ENCODE assay signal across 6 cellular contexts in the genomic region with DNA sequence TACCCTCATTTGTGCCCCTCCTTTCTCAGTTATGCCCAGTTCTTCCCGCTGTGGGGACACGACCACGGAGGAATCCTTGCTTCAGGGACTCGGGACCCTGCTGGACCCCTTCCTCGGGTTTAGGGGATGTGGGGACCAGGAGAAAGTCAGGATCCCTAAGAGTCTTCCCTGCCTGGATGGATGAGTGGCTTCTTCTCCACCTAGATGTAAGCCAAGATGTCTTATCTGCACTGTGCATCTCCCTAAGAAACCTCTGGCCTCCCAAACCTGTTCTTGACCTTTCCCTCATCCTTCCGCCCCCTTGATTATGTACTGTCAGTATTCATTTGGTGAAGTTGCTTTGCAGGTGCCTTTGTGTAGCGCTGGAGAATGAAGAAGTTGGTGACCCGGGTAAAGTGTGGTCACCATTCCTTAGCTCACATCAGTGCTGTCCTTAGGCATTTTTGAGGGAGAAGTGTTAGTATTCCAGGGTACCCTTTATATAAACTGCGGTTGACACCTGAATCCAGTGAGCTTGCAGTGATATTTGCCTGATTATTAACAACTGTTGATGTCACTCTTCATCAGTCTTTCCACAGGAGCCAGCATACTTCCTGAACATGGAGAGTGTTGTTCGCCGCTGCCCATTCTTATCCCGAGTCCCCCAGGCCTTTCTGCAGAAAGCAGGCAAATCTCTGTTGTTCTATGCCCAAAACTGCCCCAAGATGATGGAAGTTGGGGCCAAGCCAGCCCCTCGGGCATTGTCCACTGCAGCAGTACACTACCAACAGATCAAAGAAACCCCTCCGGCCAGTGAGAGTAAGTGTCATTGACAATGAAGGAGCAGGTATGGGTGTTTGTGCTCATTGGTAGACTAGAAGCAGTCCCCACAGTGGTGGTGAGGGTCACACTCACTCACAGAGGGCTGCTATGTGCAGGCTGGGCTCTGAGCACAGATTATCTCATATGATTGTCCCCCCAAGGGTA. TPM values are rescaled to one million over a fixed set of nuclear protein-coding genes. Genes with fewer than 3 reads are reported as not detected.
A peak's percentile ranks its signal among the peaks of the same experiment; 100 is the strongest.
DNase-seq lines count a peak whose midpoint lies in the region; ATAC-seq and TF ChIP-seq lines count a peak whose summit lies in the region.

No MANE protein-coding gene starts in this region.

- peak overlapping the region; percentile 77 to 86 for H3K4me3 ChIP-seq in tibial artery

- no peak for TF ChIP-seq CTCF in foreskin keratinocyte (conservative IDR thresholded peaks at IDR 0.05)
- no peak for TF ChIP-seq CTCF in tibial artery (IDR thresholded peaks at IDR 0.05)

- H3K9me3 Mint-ChIP-seq in activated T-cell treated with anti-CD3 and anti-CD28 coated beads, Interleukin-2, amount 50 U/mL, for 4 hours, result no peaks in the 10 kb centered on the region

- H3K27me3 ChIP-seq in foreskin keratinocyte (no peaks in the 10 kb centered on the region), tibial artery (no peaks in the 10 kb centered on the region)

- no peak for ATAC-seq in activated T-cell treated with anti-CD3 and anti-CD28 coated beads, Interleukin-2, amount 50 U/mL, for 4 hours
- ATAC-seq in foreskin keratinocyte, result no peak
- ATAC-seq in HG03175 (IDR thresholded peaks at IDR 0.05; ENCODE audit: unreplicated experiment), result no peak

- peaks cover 48% of the 10 kb centered on the region for H3K4me1 Mint-ChIP-seq in activated T-cell treated with anti-CD3 and anti-CD28 coated beads, Interleukin-2, amount 50 U/mL, for 4 hours (ENCODE audit: low read depth)

- H3K9me3 ChIP-seq in tibial artery, result no peaks in the 10 kb centered on the region

- no peak for DNase-seq in activated T-cell treated with anti-CD3 and anti-CD28 coated beads, Interleukin-2, amount 50 U/mL, for 4 hours
- DNase-seq in activated T-cell treated with anti-CD3 and anti-CD28 coated beads for 4 hours (no peak), foreskin keratinocyte (no peak), tibial artery (no peak), NCI-H526 (lab: John Stamatoyannopoulos, UW) (no peak)

- peaks cover 27% of the 10 kb centered on the region for H3K36me3 Mint-ChIP-seq in activated T-cell treated with anti-CD3 and anti-CD28 coated beads, Interleukin-2, amount 50 U/mL, for 4 hours (ENCODE audit: insufficient read depth)

- H3K4me1 ChIP-seq in foreskin keratinocyte (peaks cover 9% of the 10 kb centered on the region), tibial artery (peaks cover 4 to 36% (median 22%) of the 10 kb centered on the region in 4 donors)

- H3K4me3 Mint-ChIP-seq in activated T-cell treated with anti-CD3 and anti-CD28 coated beads, Interleukin-2, amount 50 U/mL, for 4 hours, result peak overlapping the region; percentile 97

- no peaks in the 10 kb centered on the region for H3K27me3 Mint-ChIP-seq in activated T-cell treated with anti-CD3 and anti-CD28 coated beads, Interleukin-2, amount 50 U/mL, for 4 hours (ENCODE audit: low read depth)

- H3K27ac ChIP-seq in foreskin keratinocyte, result peak overlapping the region; percentile 56
- H3K27ac ChIP-seq in tibial artery, result peak overlapping the region; percentile 75 to 81

- H3K36me3 ChIP-seq in tibial artery, result peaks cover 16 to 26% (median 20%) of the 10 kb centered on the region in 3 donors

- intact Hi-C loops in tibial artery (cut with DNase I; ENCODE audit: low total_unique reads), result no loop called here

RNA-seq across cellular contexts. Expression of a gene that starts 1.0 kb away (rescaled TPM):
- 10 to 100 TPM; 61.8 to 70.9 (median 66.2) TPM for total RNA-seq in activated T-cell treated with anti-CD3 and anti-CD28 coated beads, Interleukin-2, amount 50 U/mL, for 4 hours
- total RNA-seq in foreskin keratinocyte, result 57.7 and 67.5 TPM in 2 replicates
- polyA plus RNA-seq in foreskin keratinocyte, result 48.9 and 52.6 TPM in 2 replicates

RNA-seq across cellular contexts. Expression of a gene that starts 26.5 kb away (rescaled TPM):
- under 1 TPM in 1 of 3 donors, not detected in 2; 0.18 TPM for total RNA-seq in activated T-cell treated with anti-CD3 and anti-CD28 coated beads, Interleukin-2, amount 50 U/mL, for 4 hours
- total RNA-seq in foreskin keratinocyte, result not detected in 2 replicates
- not detected in 2 replicates for polyA plus RNA-seq in foreskin keratinocyte

RNA-seq across cellular contexts. Expression of a gene that starts 40.0 kb away (rescaled TPM):
- 10 to 100 TPM; 69.7 to 76.5 (median 72.8) TPM for total RNA-seq in activated T-cell treated with anti-CD3 and anti-CD28 coated beads, Interleukin-2, amount 50 U/mL, for 4 hours
- 96.6 and 107 TPM in 2 replicates for total RNA-seq in foreskin keratinocyte
- polyA plus RNA-seq in foreskin keratinocyte, result 125 and 141 TPM in 2 replicates

RNA-seq across cellular contexts. Expression of a gene that starts 44.7 kb away (rescaled TPM):
- 10 to 100 TPM in 2 of 3 donors, 1 to 10 TPM in 1; 9.7 to 14.3 (median 11.7) TPM for total RNA-seq in activated T-cell treated with anti-CD3 and anti-CD28 coated beads, Interleukin-2, amount 50 U/mL, for 4 hours
- total RNA-seq in foreskin keratinocyte, result 21.9 and 26.6 TPM in 2 replicates
- polyA plus RNA-seq in foreskin keratinocyte, result 29.6 and 36.5 TPM in 2 replicates

RNA-seq across cellular contexts. Expression of a gene that starts 46.6 kb away (rescaled TPM):
- total RNA-seq in activated T-cell treated with anti-CD3 and anti-CD28 coated beads, Interleukin-2, amount 50 U/mL, for 4 hours, result 10 to 100 TPM; 26.6 to 40.0 (median 39.7) TPM
- 9.2 and 9.8 TPM in 2 replicates for total RNA-seq in foreskin keratinocyte
- 11.0 and 11.3 TPM in 2 replicates for polyA plus RNA-seq in foreskin keratinocyte
